ENCODE assay signal across 31 cellular contexts in the genomic region with DNA sequence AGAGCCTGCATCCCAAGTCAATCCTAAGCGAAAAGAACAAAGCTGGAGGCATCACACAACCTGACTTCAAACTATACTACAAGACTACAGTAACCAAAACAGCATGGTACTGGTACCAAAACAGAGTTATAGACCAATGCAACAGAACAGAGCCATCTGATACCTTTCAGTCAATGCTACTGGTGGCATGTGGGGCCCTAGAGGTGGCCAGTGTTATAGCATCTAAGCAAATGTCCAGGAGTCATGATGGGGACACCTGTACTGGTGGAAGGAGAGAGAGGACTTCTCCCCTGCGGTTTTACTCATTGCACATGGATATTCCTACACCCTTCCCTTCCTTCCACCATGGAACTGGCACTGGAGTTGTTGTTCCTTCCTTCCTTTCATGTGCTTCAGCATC. TPM values are rescaled to one million over a fixed set of nuclear protein-coding genes. Genes with fewer than 3 reads are reported as not detected.
"Had no signal": no experiment of that assay in that cellular context is flagged by ENCODE, and none has a peak within 500 bp of the region (broad histone marks: within the 10 kb centered on the region; RNA-seq: fewer than 3 reads in every experiment).

No MANE protein-coding gene starts in this region.

- H3K4me3 ChIP-seq: gastrocnemius medialis, hepatocyte, lung, neural progenitor cell, prostate gland, skin epidermis, spleen, testis, tibial artery had no signal

- H3K27ac ChIP-seq: epithelial cell of prostate, gastrocnemius medialis, hepatocyte, neural progenitor cell, prostate gland, skin epidermis, spleen, testis, tibial artery had no signal

- ATAC-seq: effector memory CD8-positive, alpha-beta T cell; esophagus mucosa; gastrocnemius medialis; left lobe of liver; naive thymus-derived CD4-positive, alpha-beta T cell; right cardiac atrium; stimulated activated memory B cell treated with anti-CD40 and anti-IgM and Interleukin-4, amounts not matched to agents 10 μg/mL and 1 μg/mL and 100 μg/mL, for 72 hours; stimulated activated naive CD8-positive, alpha-beta T cell treated with anti-CD3 and anti-CD28 coated beads, Interleukin-15, Interleukin-2, amounts not matched to agents 100 U/mL and 50 U/mL, for 24 hours had no signal

- H3K36me3 Mint-ChIP-seq: neural progenitor cell; stimulated activated memory B cell treated with anti-CD40 and anti-IgM and Interleukin-4, amounts not matched to agents 10 μg/mL and 1 μg/mL and 100 μg/mL, for 72 hours; type B pancreatic cell had no signal

- H3K4me3 Mint-ChIP-seq: effector memory CD8-positive, alpha-beta T cell; naive thymus-derived CD4-positive, alpha-beta T cell; nephron; neural progenitor cell; stimulated activated memory B cell treated with anti-CD40 and anti-IgM and Interleukin-4, amounts not matched to agents 10 μg/mL and 1 μg/mL and 100 μg/mL, for 72 hours; type B pancreatic cell had no signal

- H3K9me3 ChIP-seq: gastrocnemius medialis, prostate gland, testis had no signal

- H3K9ac ChIP-seq: neural progenitor cell had no signal

- H3K4me1 ChIP-seq: gastrocnemius medialis, neural progenitor cell, prostate gland, spleen, testis, tibial artery had no signal

- H3K27me3 ChIP-seq: testis had no signal

- H3K4me2 ChIP-seq: hepatocyte, neural progenitor cell had no signal

- H2AFZ ChIP-seq: hepatocyte, neural progenitor cell had no signal

- H3K27ac Mint-ChIP-seq: effector memory CD8-positive, alpha-beta T cell; naive thymus-derived CD4-positive, alpha-beta T cell; nephron; neural progenitor cell; stimulated activated memory B cell treated with anti-CD40 and anti-IgM and Interleukin-4, amounts not matched to agents 10 μg/mL and 1 μg/mL and 100 μg/mL, for 72 hours; type B pancreatic cell had no signal

- H3K36me3 ChIP-seq: gastrocnemius medialis, neural progenitor cell, prostate gland, spleen, tibial artery had no signal

- H3K9me3 Mint-ChIP-seq: type B pancreatic cell had no signal

- H3K4me1 Mint-ChIP-seq: stimulated activated memory B cell treated with anti-CD40 and anti-IgM and Interleukin-4, amounts not matched to agents 10 μg/mL and 1 μg/mL and 100 μg/mL, for 72 hours had no signal

- DNase-seq: cortex of kidney; effector memory CD8-positive, alpha-beta T cell; foreskin fibroblast; gastrocnemius medialis; head of caudate nucleus; kidney; mesendoderm; midbrain; naive thymus-derived CD4-positive, alpha-beta T cell; right cardiac atrium; spleen; stimulated activated CD4-positive, alpha-beta T cell treated with anti-CD3 and anti-CD28 coated beads, Interleukin-4, amount 100 ng/mL, for 4 hours; stimulated activated naive CD8-positive, alpha-beta T cell treated with anti-CD3 and anti-CD28 coated beads, Interleukin-15, Interleukin-2, amounts not matched to agents 100 U/mL and 50 U/mL, for 24 hours; substantia nigra; testis; tibial artery had no signal

RNA-seq across cellular contexts. Expression of a gene that starts 6.0 kb away (rescaled TPM):
- total RNA-seq: dermis microvascular lymphatic vessel endothelial cell; esophagus mucosa; gastrocnemius medialis; glomerular endothelial cell; left lobe of liver; naive thymus-derived CD4-positive, alpha-beta T cell; osteoblast; right cardiac atrium; spleen had no signal
- polyA plus RNA-seq: liver; naive thymus-derived CD4-positive, alpha-beta T cell; right cardiac atrium; spleen had no signal
